In genomic region chr6:167671977-167672687, GRCh38 we compare ENCODE assay signal across 21 cellular contexts.
"Had no signal": no experiment of that assay in that cellular context is flagged by ENCODE, and none has a peak within 500 bp of the region (broad histone marks: within the 10 kb centered on the region; RNA-seq: fewer than 3 reads in every experiment).

No MANE protein-coding gene starts in this region.

- H3K36me3 Mint-ChIP-seq: T-cell had no signal

- H3K4me1 Mint-ChIP-seq: activated naive CD8-positive, alpha-beta T cell treated with anti-CD3 and anti-CD28 coated beads, Interleukin-2, amount 10 ng/mL, durations not matched to agents 7 days and 5 days; activated T-helper 17 cell treated with anti-CD3 and anti-CD28 coated beads, Interleukin-2, amount 50 U/mL, for 72 hours; T-cell had no signal

- ATAC-seq: activated T-helper 17 cell treated with anti-CD3 and anti-CD28 coated beads, Interleukin-2, amount 50 U/mL, for 72 hours; left lung; stimulated activated naive CD8-positive, alpha-beta T cell treated with anti-CD3 and anti-CD28 coated beads, Interleukin-15, Interleukin-2, amounts not matched to agents 100 U/mL and 50 U/mL, for 24 hours; T-cell; upper lobe of right lung had no signal

- H3K27ac ChIP-seq: left lung, upper lobe of right lung, WERI-Rb-1 had no signal

- H3K36me3 ChIP-seq: left lung, upper lobe of right lung, WERI-Rb-1 had no signal

- H3K4me3 Mint-ChIP-seq: activated naive CD4-positive, alpha-beta T cell treated with anti-CD3 and anti-CD28 coated beads for 36 hours; activated naive CD8-positive, alpha-beta T cell treated with anti-CD3 and anti-CD28 coated beads, Interleukin-2, amount 10 ng/mL, durations not matched to agents 7 days and 5 days; activated T-cell treated with anti-CD3 and anti-CD28 coated beads, Interleukin-2, amount 50 U/mL, for 24 hours; activated T-helper 17 cell treated with anti-CD3 and anti-CD28 coated beads, Interleukin-2, amount 50 U/mL, for 72 hours; T-cell had no signal

- DNase-seq: activated CD4-positive, alpha-beta T cell treated with anti-CD3 and anti-CD28 coated beads for 1 hour; activated CD8-positive, alpha-beta memory T cell treated with anti-CD3 and anti-CD28 coated beads for 24 hours; activated CD8-positive, alpha-beta memory T cell treated with anti-CD3 and anti-CD28 coated beads, Interleukin-2, amount 50 U/mL, for 4 hours; activated naive CD4-positive, alpha-beta T cell treated with anti-CD3 and anti-CD28 coated beads for 36 hours; activated naive CD8-positive, alpha-beta T cell treated with anti-CD3 and anti-CD28 coated beads, Interleukin-2, amount 10 ng/mL, durations not matched to agents 7 days and 5 days; activated T-cell treated with anti-CD3 and anti-CD28 coated beads, Interleukin-2, amount 50 U/mL, for 24 hours; amniotic stem cell; cerebellar nuclear complex; effector CD4-positive, alpha-beta T cell; erythroblast; foreskin fibroblast; kidney glomerular epithelial cell; left lung; midbrain; nephron progenitor cell; stimulated activated CD4-positive, alpha-beta T cell treated with anti-CD3 and anti-CD28 coated beads, Interleukin-4, amount 100 ng/mL, for 1 hour; stimulated activated naive CD8-positive, alpha-beta T cell treated with anti-CD3 and anti-CD28 coated beads, Interleukin-15, Interleukin-2, amounts not matched to agents 100 U/mL and 50 U/mL, for 24 hours; T-cell; upper lobe of right lung; WERI-Rb-1 had no signal

- H3K4me3 ChIP-seq: left lung, upper lobe of right lung had no signal

- H3K27ac Mint-ChIP-seq: activated naive CD4-positive, alpha-beta T cell treated with anti-CD3 and anti-CD28 coated beads for 36 hours; activated naive CD8-positive, alpha-beta T cell treated with anti-CD3 and anti-CD28 coated beads, Interleukin-2, amount 10 ng/mL, durations not matched to agents 7 days and 5 days; activated T-cell treated with anti-CD3 and anti-CD28 coated beads, Interleukin-2, amount 50 U/mL, for 24 hours; activated T-helper 17 cell treated with anti-CD3 and anti-CD28 coated beads, Interleukin-2, amount 50 U/mL, for 72 hours; nephron progenitor cell; T-cell had no signal

- H3K9me3 ChIP-seq: upper lobe of right lung had no signal
